8 cellular contexts compared by ENCODE assay signal in the genomic region with DNA sequence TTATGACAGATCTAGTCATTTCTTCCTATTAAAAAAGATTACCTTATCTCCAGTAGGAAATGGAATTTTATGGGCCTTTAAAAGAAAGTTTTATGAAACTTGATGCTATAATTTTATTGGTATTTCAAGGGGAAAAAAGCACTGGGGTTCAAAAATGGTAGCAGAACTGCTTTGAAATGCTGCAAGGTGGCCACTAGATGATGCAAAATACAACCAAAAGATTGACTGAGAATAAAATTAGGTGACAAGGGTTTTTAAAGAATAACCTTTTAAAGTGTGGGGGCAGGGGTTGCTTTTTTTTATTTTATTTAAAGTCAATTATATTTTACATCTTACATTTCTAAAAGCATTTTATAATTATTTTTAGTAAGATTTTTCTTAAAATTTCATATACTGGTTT.
DNase-seq lines count a peak whose midpoint lies in the region; ATAC-seq and TF ChIP-seq lines count a peak whose summit lies in the region.

No MANE protein-coding gene starts in this region.

- H4K8ac ChIP-seq in trophoblast cell (ENCODE audit: low read depth, low read length), result no peak overlapping the region

- H3K4me3 Mint-ChIP-seq in GM23338, result no peak overlapping the region
- H3K4me3 Mint-ChIP-seq in brain, result no peak overlapping the region

- H3F3A ChIP-seq in GM23338 (replicated peaks; ENCODE audit: low read depth), result no peaks in the 10 kb centered on the region

- H3K18ac ChIP-seq in trophoblast cell (ENCODE audit: low read length), result no peak overlapping the region

- no peak for ATAC-seq in GM23338

- H3K4me1 Mint-ChIP-seq in GM23338, result no peaks in the 10 kb centered on the region
- H3K4me1 Mint-ChIP-seq in brain, result no peaks in the 10 kb centered on the region

- no peak overlapping the region for H3K14ac ChIP-seq in trophoblast cell (ENCODE audit: low read length)

- no peak overlapping the region for H3K4ac ChIP-seq in trophoblast cell (ENCODE audit: low read depth, low read length)

- H2BK120ac ChIP-seq in trophoblast cell (ENCODE audit: insufficient read depth, low read length, poor library complexity), result no peak overlapping the region

- no peak overlapping the region for H3K9ac ChIP-seq in trophoblast cell (ENCODE audit: low read length)

- no peaks in the 10 kb centered on the region for H3K79me1 ChIP-seq in trophoblast cell (ENCODE audit: low read length)

- H3K27me3 Mint-ChIP-seq in GM23338 (ENCODE audit: insufficient read depth, low read depth, poor library complexity) (no peaks in the 10 kb centered on the region), brain (no peaks in the 10 kb centered on the region)

- peaks cover 21% of the 10 kb centered on the region; the same call in 2 of the 3 replicates for H3K36me3 Mint-ChIP-seq in GM23338 (ENCODE audit: low read depth)
- H3K36me3 Mint-ChIP-seq in brain, result peaks cover 45% of the 10 kb centered on the region

- H3K79me2 ChIP-seq in GM23338 (replicated peaks; ENCODE audit: insufficient read depth) (no peaks in the 10 kb centered on the region), trophoblast cell (ENCODE audit: control insufficient read depth, insufficient read depth, low read length, poor library complexity) (no peaks in the 10 kb centered on the region)

- no peaks in the 10 kb centered on the region for H3K9me2 ChIP-seq in GM23338 (ENCODE audit: insufficient read depth)

- no peak overlapping the region for H2AK5ac ChIP-seq in trophoblast cell (ENCODE audit: low read length)

- no peak overlapping the region for H2BK12ac ChIP-seq in trophoblast cell (ENCODE audit: low read length)

- H2AFZ ChIP-seq in GM23338, result no peak overlapping the region
- no peak overlapping the region for H2AFZ ChIP-seq in trophoblast cell (ENCODE audit: insufficient read depth, low read length, poor library complexity)

- no peak overlapping the region for H4K12ac ChIP-seq in trophoblast cell (ENCODE audit: low read depth, low read length)

- H4K20me1 ChIP-seq in GM23338 (replicated peaks; ENCODE audit: insufficient read depth), result no peaks in the 10 kb centered on the region

- H3K4me3 ChIP-seq in GM23338 (no peak overlapping the region), trophoblast cell (ENCODE audit: low read depth, low read length) (no peak overlapping the region)

- H3K4me1 ChIP-seq in GM23338 (ENCODE audit: insufficient read depth) (no peaks in the 10 kb centered on the region), trophoblast cell (ENCODE audit: control insufficient read depth in 1 of 2, insufficient read depth in 2 of 2, low read length in 2 of 2) (no peaks in the 10 kb centered on the region)

- peak; percentile 28 to 31; a peak in 2 of 4 replicates for TF ChIP-seq CTCF in GM23338 (conservative IDR thresholded peaks at IDR 0.05; ENCODE audit: low read depth in 2 of 2)
- peak; percentile 32 to 42 for TF ChIP-seq CTCF in brain (conservative IDR thresholded peaks at IDR 0.05)

- no peak overlapping the region for H3K23ac ChIP-seq in trophoblast cell (ENCODE audit: low read length)

- H3K27ac Mint-ChIP-seq in GM23338 (no peak overlapping the region), brain (peak overlapping the region in 1 of 5 experiments; percentile 57)

- H3K9me3 Mint-ChIP-seq in GM23338, result no peaks in the 10 kb centered on the region
- no peaks in the 10 kb centered on the region for H3K9me3 Mint-ChIP-seq in brain

- no peaks in the 10 kb centered on the region for H3K9me3 ChIP-seq in trophoblast cell (ENCODE audit: insufficient read depth, low read depth, low read length)

- no peak overlapping the region for H2BK5ac ChIP-seq in trophoblast cell (ENCODE audit: low read depth, low read length, poor library complexity)

- peak; percentile 10 to 27 for DNase-seq in AML-193 (lab: John Stamatoyannopoulos, UW)
- DNase-seq in GM23338 (ENCODE audit: low spot score), result no peak
- DNase-seq in lung microvascular endothelial cell (ENCODE audit: low read depth in 2 of 2), result peak; percentile 16 to 46
- no peak for DNase-seq in NCI-H524 treated with DMSO at 0.1 percent for 48 hours (lab: John Stamatoyannopoulos, UW)
- no peak for DNase-seq in NOMO-1 treated with DMSO at 0.1 percent for 48 hours (lab: John Stamatoyannopoulos, UW; ENCODE audit: unreplicated experiment)
- no peak for DNase-seq in mesenteric fat pad (ENCODE audit: low spot score)
- no peak for DNase-seq in trophoblast cell

- H4K91ac ChIP-seq in trophoblast cell (ENCODE audit: low read depth, low read length), result no peak overlapping the region

- H3K27ac ChIP-seq in GM23338 (ENCODE audit: low read depth), result no peak overlapping the region
- H3K27ac ChIP-seq in trophoblast cell (ENCODE audit: low read depth, low read length), result no peak overlapping the region

- no peaks in the 10 kb centered on the region for H3K27me3 ChIP-seq in GM23338 (ENCODE audit: insufficient read depth)
- no peaks in the 10 kb centered on the region for H3K27me3 ChIP-seq in trophoblast cell (ENCODE audit: insufficient read depth, low read length)

- H3K36me3 ChIP-seq in GM23338 (ENCODE audit: insufficient read depth) (peaks cover 15% of the 10 kb centered on the region; the same call in 1 of the 2 replicates), trophoblast cell (ENCODE audit: control insufficient read depth in 1 of 2, insufficient read depth in 2 of 2, low read length in 2 of 2) (peaks cover 5 to 12% of the 10 kb centered on the region in 2 experiments)

- H3K4me2 ChIP-seq in GM23338 (no peak overlapping the region), trophoblast cell (ENCODE audit: low read length) (no peak overlapping the region)

TF ChIP-seq in GM23338, 12 proteins besides CTCF, POLR2A, EP300 and RAD21 (continues in another document):
- TF ChIP-seq STAT1 (IDR thresholded peaks at IDR 0.05; ENCODE audit: unreplicated experiment), result no peak
- no peak for TF ChIP-seq ZNF114 (CRISPR knock-in tag; IDR thresholded peaks at IDR 0.05)
- TF ChIP-seq POLR2AphosphoS5 (IDR thresholded peaks at IDR 0.05; ENCODE audit: low read depth), result no peak
- TF ChIP-seq CREB1 (CRISPR knock-in tag; IDR thresholded peaks at IDR 0.05; ENCODE audit: low read depth), result no peak
- TF ChIP-seq EZH2 (IDR thresholded peaks at IDR 0.05; ENCODE audit: low read depth, unreplicated experiment), result no peak
- TF ChIP-seq, protein P1, sequence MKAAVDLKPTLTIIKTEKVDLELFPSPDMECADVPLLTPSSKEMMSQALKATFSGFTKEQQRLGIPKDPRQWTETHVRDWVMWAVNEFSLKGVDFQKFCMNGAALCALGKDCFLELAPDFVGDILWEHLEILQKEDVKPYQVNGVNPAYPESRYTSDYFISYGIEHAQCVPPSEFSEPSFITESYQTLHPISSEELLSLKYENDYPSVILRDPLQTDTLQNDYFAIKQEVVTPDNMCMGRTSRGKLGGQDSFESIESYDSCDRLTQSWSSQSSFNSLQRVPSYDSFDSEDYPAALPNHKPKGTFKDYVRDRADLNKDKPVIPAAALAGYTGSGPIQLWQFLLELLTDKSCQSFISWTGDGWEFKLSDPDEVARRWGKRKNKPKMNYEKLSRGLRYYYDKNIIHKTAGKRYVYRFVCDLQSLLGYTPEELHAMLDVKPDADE (IDR thresholded peaks at IDR 0.05), result no peak

Comparison
In these comparisons a context has a peak if more than half of its experiments do, and no peak if none do; other contexts are left out.
1. DNase-seq: peak in AML-193 (2 of 2) and lung microvascular endothelial cell (2 of 2); none in GM23338 (single experiment), NCI-H524 treated with DMSO at 0.1 percent for 48 hours (single experiment), NOMO-1 treated with DMSO at 0.1 percent for 48 hours (single experiment), mesenteric fat pad (single experiment) and trophoblast cell (0 of 2).